ENCODE assay signal across 8 cellular contexts in genomic region chr19:36141039-36141914, GRCh38. TPM values are rescaled to one million over a fixed set of nuclear protein-coding genes. Genes with fewer than 3 reads are reported as not detected.
DNase-seq lines count a peak whose midpoint lies in the region; ATAC-seq and TF ChIP-seq lines count a peak whose summit lies in the region.

No MANE protein-coding gene starts in this region.

- TF ChIP-seq CTCF in IMR-90 (conservative IDR thresholded peaks at IDR 0.05; ENCODE audit: low read depth, low read length) (no peak), epithelial cell of proximal tubule (conservative IDR thresholded peaks at IDR 0.05; ENCODE audit: low read depth, low read length) (no peak), mucosa of descending colon (IDR thresholded peaks at IDR 0.05) (no peak)

- H2BK5ac ChIP-seq in IMR-90 (ENCODE audit: low read depth, low read length, poor library complexity, severe bottlenecking), result peak overlapping the region; percentile 92

- peaks cover 40 to 54% of the 10 kb centered on the region in 2 experiments for H3K79me1 ChIP-seq in IMR-90 (ENCODE audit: low read depth in 1 of 2, low read length in 2 of 2)

- H4K91ac ChIP-seq in IMR-90 (ENCODE audit: insufficient read depth, low read depth, low read length), result no peak overlapping the region

- no peak overlapping the region for H3K23ac ChIP-seq in IMR-90 (ENCODE audit: low read depth, low read length)

- H3K4me2 ChIP-seq in IMR-90 (ENCODE audit: low read depth, low read length), result peak overlapping the region; percentile 71

- no peak overlapping the region for H3K18ac ChIP-seq in IMR-90 (ENCODE audit: low read depth, low read length)

- DNase-seq in Ammon's horn (ENCODE audit: low spot score) (peak; percentile 81), IMR-90 (peak; percentile 76), OCI-M1 (lab: John Stamatoyannopoulos, UW) (peak; percentile 93), activated T-cell treated with anti-CD3 and anti-CD28 coated beads for 4 hours (peak; percentile 95), epithelial cell of proximal tubule (ENCODE audit: low read depth) (no peak), mucosa of descending colon (peak; percentile 91 to 96 (median 95))
- DNase-seq in stimulated activated CD8-positive, alpha-beta memory T cell treated with anti-CD3 and anti-CD28 coated beads, Interleukin-2, amount 100 ng/mL, for 1 hour (ENCODE audit: low read depth in 2 of 2), result peak; percentile 81 to 84

- H2BK20ac ChIP-seq in IMR-90 (ENCODE audit: low read depth, low read length), result no peak overlapping the region

- H3K14ac ChIP-seq in IMR-90 (replicated peaks; ENCODE audit: low read depth, low read length), result 0 out of 2 replicates have a peak overlapping the region, but pooled peaks have one; percentile 19

- H3K9ac ChIP-seq in IMR-90 (ENCODE audit: low read depth, low read length), result 0 out of 2 replicates have a peak overlapping the region, but pooled peaks have one; percentile 99

- TF ChIP-seq POLR2A in IMR-90 (IDR thresholded peaks at IDR 0.05; ENCODE audit: low read depth, low read length), result no peak

- no peaks in the 10 kb centered on the region for H3K27me3 ChIP-seq in IMR-90 (ENCODE audit: control insufficient read depth, insufficient read depth, low read length)

- TF ChIP-seq RAD21 in IMR-90 (IDR thresholded peaks at IDR 0.05; ENCODE audit: low read length), result no peak

- H3K9me3 ChIP-seq in IMR-90 (ENCODE audit: control insufficient read depth, insufficient read depth, low read length), result no peaks in the 10 kb centered on the region
- H3K9me3 ChIP-seq in mucosa of descending colon, result no peaks in the 10 kb centered on the region

- CTCF ChIA-PET in IMR-90 (lab: Yijun Ruan, JAX), result interaction anchor here (1.4 kb wide), 1 partner anchor 12 kb away, joined by 3 read pairs; no protein-coding TSS in a partner anchor

- H4K8ac ChIP-seq in IMR-90 (ENCODE audit: low read depth in 2 of 2, low read length in 2 of 2), result peak overlapping the region in 1 of 2 experiments; percentile 93; a peak in 2 of 4 replicates

- peaks cover 13% of the 10 kb centered on the region for H3K9me1 ChIP-seq in IMR-90 (ENCODE audit: insufficient read depth, low read length)

- H2AK9ac ChIP-seq in IMR-90 (replicated peaks; ENCODE audit: low read depth, low read length, poor library complexity), result peak overlapping the region; percentile 91

- H3K56ac ChIP-seq in IMR-90 (ENCODE audit: extremely low read depth, insufficient read depth, low read length), result no peak overlapping the region

- peak overlapping the region; percentile 40 for H2AFZ ChIP-seq in IMR-90 (replicated peaks; ENCODE audit: low read length, poor library complexity)

- no TSS peak for BruUV-seq in IMR-90 (replicated peaks; lab: Mats Ljungman, UMichigan)

- in situ Hi-C loops in IMR-90 (cut with MboI; ENCODE audit: low sequenced_read_pairs), result no loop called here

- no peak overlapping the region for H4K5ac ChIP-seq in IMR-90 (ENCODE audit: low read depth, low read length)

- peaks cover 33% of the 10 kb centered on the region for H3K36me3 ChIP-seq in IMR-90 (ENCODE audit: control insufficient read depth, insufficient read depth, low read length)
- H3K36me3 ChIP-seq in mucosa of descending colon (ENCODE audit: low read depth), result peaks cover 24% of the 10 kb centered on the region

- peak overlapping the region; percentile 70 for H2AK5ac ChIP-seq in IMR-90 (ENCODE audit: low read depth, low read length)

- intact Hi-C loops in IMR-90 (cut with micrococcal nuclease) (loop anchor here (2.0 kb wide), 1 partner anchor 26 kb away; the partner anchor contains the start of genes POLR2I and TBCB), mucosa of descending colon (cut with DNase I, micrococcal nuclease) (no loop called here)

- peak overlapping the region; percentile 96 for H3K4me3 ChIP-seq in IMR-90 (ENCODE audit: insufficient read depth, low read depth, low read length)
- H3K4me3 ChIP-seq in epithelial cell of proximal tubule (ENCODE audit: low read depth, low read length), result peak overlapping the region; percentile 90
- H3K4me3 ChIP-seq in mucosa of descending colon, result peak overlapping the region; percentile 84

- H3K27ac ChIP-seq in IMR-90 (ENCODE audit: insufficient read depth, low read length), result no peak overlapping the region; the same call in 1 of the 2 replicates

- peak; percentile 34 for ATAC-seq in GM19324 (IDR thresholded peaks at IDR 0.05; ENCODE audit: low FRiP score, unreplicated experiment)
- ATAC-seq in IMR-90 (ENCODE audit: low read depth), result peak; percentile 82
- peak; percentile 80 for ATAC-seq in mucosa of descending colon

- POLR2A ChIA-PET in IMR-90 (lab: Charles Lee; ENCODE audit: unreplicated experiment), result no interaction called here

- H3K4me1 ChIP-seq in IMR-90 (ENCODE audit: control insufficient read depth, insufficient read depth, low read length) (peaks cover 10% of the 10 kb centered on the region), mucosa of descending colon (ENCODE audit: low read depth) (peaks cover 12% of the 10 kb centered on the region)

- no peak overlapping the region for H2BK15ac ChIP-seq in IMR-90 (ENCODE audit: low read depth, low read length)

- H3K4ac ChIP-seq in IMR-90 (ENCODE audit: low read depth, low read length), result peak overlapping the region; percentile 99; the same call in 1 of the 2 replicates

- H2BK120ac ChIP-seq in IMR-90 (ENCODE audit: low read depth, low read length), result no peak overlapping the region

- peaks cover 35% of the 10 kb centered on the region for H4K20me1 ChIP-seq in IMR-90 (ENCODE audit: insufficient read depth, low read length)

- WGBS in IMR-90 (ENCODE audit: extremely low coverage in 2 of 2, insufficient read length in 1 of 2), 2 experiments, result 55% methylated on average over 10 of the region's 42 CpGs; no CpG with 5 or more reads in 1 of the 2 experiments

- dilution Hi-C loops in IMR-90 (cut with HindIII; ENCODE audit: low sequenced_read_pairs, unreplicated experiment), result no loop called here

TF ChIP-seq in IMR-90, 13 proteins besides CTCF, POLR2A, EP300 and RAD21 (continues in another document):
- no peak for TF ChIP-seq MAFK (IDR thresholded peaks at IDR 0.05; ENCODE audit: low read depth, low read length)
- TF ChIP-seq CEBPB (IDR thresholded peaks at IDR 0.05; ENCODE audit: low read depth, low read length), result no peak
- TF ChIP-seq RCOR1 (IDR thresholded peaks at IDR 0.05; ENCODE audit: insufficient replicate concordance, low read length), result no peak
- TF ChIP-seq FOS (IDR thresholded peaks at IDR 0.05; ENCODE audit: low read depth, low read length), result no peak
- TF ChIP-seq ELK1 (IDR thresholded peaks at IDR 0.05; ENCODE audit: borderline replicate concordance, low read depth, low read length), result no peak
- TF ChIP-seq MXI1 (IDR thresholded peaks at IDR 0.05; ENCODE audit: borderline replicate concordance, low read depth, low read length), result no peak; the same call in 1 of the 2 replicates
- no peak for TF ChIP-seq BHLHE40 (IDR thresholded peaks at IDR 0.05; ENCODE audit: low read depth, low read length)
- no peak for TF ChIP-seq CHD1 (IDR thresholded peaks at IDR 0.05; ENCODE audit: low read depth, low read length)
- no peak for TF ChIP-seq MAZ (IDR thresholded peaks at IDR 0.05; ENCODE audit: borderline replicate concordance, low read depth, low read length)
- no peak for TF ChIP-seq RFX5 (IDR thresholded peaks at IDR 0.05; ENCODE audit: low read depth, low read length)
- no peak for TF ChIP-seq NFE2L2 (IDR thresholded peaks at IDR 0.05; ENCODE audit: low read depth, low read length)
- TF ChIP-seq SMC3 (IDR thresholded peaks at IDR 0.05; ENCODE audit: low read depth, low read length), result no peak

RNA-seq across cellular contexts. Expression of gene CAPNS1, which starts 1.4 kb away (rescaled TPM):
- total RNA-seq in IMR-90 (2012; rRNA removed) (436 and 504 TPM in 2 replicates), epithelial cell of proximal tubule (259 and 267 TPM in 2 replicates), mucosa of descending colon (100 to 1,000 TPM; 501 to 878 (median 756) TPM)
- 988 and 1,060 TPM in 2 replicates for polyA plus RNA-seq in IMR-90 (2012; rRNA removed)
- 249 and 1,026 TPM in 2 replicates for polyA plus RNA-seq in IMR-90 (2012; cell fraction: cytosol; rRNA removed)
- polyA plus RNA-seq in IMR-90 (2012; cell fraction: nucleus; rRNA removed; ENCODE audit: low replicate concordance), result 364 and 458 TPM in 2 replicates

RNA-seq across cellular contexts. Expression of gene COX7A1, which starts 11.0 kb away (rescaled TPM):
- total RNA-seq in IMR-90 (2012; rRNA removed) (0.54 and 1.1 TPM in 2 replicates), epithelial cell of proximal tubule (1.7 TPM in 1 of 2 replicates, not detected in the other), mucosa of descending colon (100 to 1,000 TPM in 1 of 3 donors, 10 to 100 TPM in 1, 1 to 10 TPM in 1; 6.0 to 115 (median 11.3) TPM)
- 6.9 and 8.4 TPM in 2 replicates for polyA plus RNA-seq in IMR-90 (2012; rRNA removed)
- 2.9 and 3.3 TPM in 2 replicates for polyA plus RNA-seq in IMR-90 (2012; cell fraction: cytosol; rRNA removed)
- 1.3 and 1.6 TPM in 2 replicates for polyA plus RNA-seq in IMR-90 (2012; cell fraction: nucleus; rRNA removed; ENCODE audit: low replicate concordance)

RNA-seq across cellular contexts. Expression of gene TBCB, which starts 26.0 kb away (rescaled TPM):
- total RNA-seq in IMR-90 (2012; rRNA removed) (182 and 185 TPM in 2 replicates), epithelial cell of proximal tubule (280 and 410 TPM in 2 replicates), mucosa of descending colon (100 to 1,000 TPM in 1 of 3 donors, 10 to 100 TPM in 2; 81.9 to 106 (median 90.8) TPM)
- polyA plus RNA-seq in IMR-90 (2012; rRNA removed), result 269 and 315 TPM in 2 replicates
- 337 and 453 TPM in 2 replicates for polyA plus RNA-seq in IMR-90 (2012; cell fraction: cytosol; rRNA removed)
- polyA plus RNA-seq in IMR-90 (2012; cell fraction: nucleus; rRNA removed; ENCODE audit: low replicate concordance), result 251 and 260 TPM in 2 replicates

RNA-seq across cellular contexts. Expression of gene POLR2I, which starts 26.6 kb away (rescaled TPM):
- total RNA-seq in IMR-90 (2012; rRNA removed) (35.8 and 48.3 TPM in 2 replicates), epithelial cell of proximal tubule (88.5 and 122 TPM in 2 replicates), mucosa of descending colon (10 to 100 TPM; 42.7 to 66.4 (median 47.4) TPM)
- 59.7 and 105 TPM in 2 replicates for polyA plus RNA-seq in IMR-90 (2012; rRNA removed)
- polyA plus RNA-seq in IMR-90 (2012; cell fraction: cytosol; rRNA removed), result 63.5 and 75.8 TPM in 2 replicates
- polyA plus RNA-seq in IMR-90 (2012; cell fraction: nucleus; rRNA removed; ENCODE audit: low replicate concordance), result 19.1 and 24.4 TPM in 2 replicates

RNA-seq across cellular contexts. Expression of gene OVOL3, which starts 30.3 kb away (rescaled TPM):
- not detected in 2 replicates for total RNA-seq in IMR-90 (2012; rRNA removed)
- polyA plus RNA-seq in IMR-90 (2012; rRNA removed), result not detected in 2 replicates
- polyA plus RNA-seq in IMR-90 (2012; cell fraction: cytosol; rRNA removed), result not detected in 2 replicates
- 0.13 TPM in 1 of 2 replicates, not detected in the other for polyA plus RNA-seq in IMR-90 (2012; cell fraction: nucleus; rRNA removed; ENCODE audit: low replicate concordance)
- not detected in 2 replicates for total RNA-seq in epithelial cell of proximal tubule
- not detected for total RNA-seq in mucosa of descending colon
